In the genomic region with DNA sequence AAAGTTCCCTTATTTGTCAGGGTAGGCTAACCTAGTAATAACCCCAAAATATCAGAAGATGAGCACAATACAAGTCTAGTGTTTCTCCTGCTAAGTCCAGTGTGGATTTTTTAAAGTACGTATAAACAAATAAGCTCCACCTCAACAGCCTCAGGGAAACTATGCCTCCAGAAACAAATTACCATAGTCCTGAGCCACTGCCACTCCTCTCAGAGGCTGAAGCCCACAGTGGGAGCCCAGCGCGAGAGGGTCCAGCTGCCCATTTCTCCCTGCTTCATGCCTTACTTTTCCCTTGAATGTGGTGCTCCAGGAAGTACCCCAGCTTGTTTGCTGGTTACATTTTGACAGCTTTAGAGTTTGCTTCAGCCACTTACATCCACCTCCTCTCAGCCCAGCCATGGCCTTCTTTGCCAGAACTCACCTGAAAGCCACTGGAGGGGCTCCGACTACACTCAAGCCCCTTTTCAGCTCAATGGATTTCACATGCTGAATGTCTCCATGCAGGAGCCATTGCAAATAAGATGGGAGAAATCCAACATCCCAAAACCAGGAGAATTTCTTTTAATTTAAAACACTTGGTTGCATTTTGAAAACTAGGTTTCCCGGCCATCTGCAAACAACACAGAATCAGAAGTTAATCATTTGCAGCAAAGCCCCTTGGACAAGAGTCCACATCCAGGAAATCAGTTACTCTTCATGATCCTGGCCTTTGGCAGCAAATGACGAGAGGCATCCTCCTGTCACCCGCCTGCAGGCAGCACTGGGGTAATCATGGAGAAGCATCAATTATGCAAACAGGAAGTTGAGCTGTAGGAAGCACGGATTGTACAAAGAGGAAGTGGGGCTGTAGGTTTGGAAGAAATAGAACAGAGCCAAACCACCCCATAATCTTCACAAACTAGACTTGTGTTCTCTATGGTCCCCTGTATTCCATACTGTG, we compare ENCODE assay signal across 24 cellular contexts.
DNase-seq lines count a peak whose midpoint lies in the region; TF ChIP-seq lines count a peak whose summit lies in the region.
"Had no signal": no experiment of that assay in that cellular context is flagged by ENCODE, and none has a peak within 500 bp of the region (broad histone marks: within the 10 kb centered on the region; RNA-seq: fewer than 3 reads in every experiment).

No MANE protein-coding gene starts in this region.

- no peak for TF ChIP-seq CTCF in endodermal cell (conservative IDR thresholded peaks at IDR 0.05)
- no peak for TF ChIP-seq CTCF in osteocyte (IDR thresholded peaks at IDR 0.05)
- TF ChIP-seq CTCF in CD14-positive monocyte (IDR thresholded peaks at IDR 0.05) = no peak
- no peak for TF ChIP-seq CTCF in GM20000 (IDR thresholded peaks at IDR 0.05; ENCODE audit: extremely low read depth, missing control alignments)

- no peaks in the 10 kb centered on the region for H3K9me3 ChIP-seq in endodermal cell (ENCODE audit: control insufficient read depth, low read length)
- H3K9me3 ChIP-seq: BE2C, heart left ventricle, thoracic aorta had no signal

- H3K9me3 Mint-ChIP-seq in endodermal cell = peaks cover 8% of the 10 kb centered on the region
- H3K9me3 Mint-ChIP-seq in osteocyte (ENCODE audit: unreplicated experiment) = no peaks in the 10 kb centered on the region
- H3K9me3 Mint-ChIP-seq in CD14-positive monocyte = peaks cover 0 to 8% (median 2%) of the 10 kb centered on the region in 7 donors
- H3K9me3 Mint-ChIP-seq: central memory CD8-positive, alpha-beta T cell; nephron progenitor cell; T-cell had no signal

- H3K4me1 ChIP-seq in endodermal cell (ENCODE audit: control insufficient read depth, insufficient read depth, low read length) = peaks cover 2% of the 10 kb centered on the region
- H3K4me1 ChIP-seq: BE2C had no signal

- H3K36me3 ChIP-seq in endodermal cell (ENCODE audit: control insufficient read depth, insufficient read depth, low read length) = no peaks in the 10 kb centered on the region
- H3K36me3 ChIP-seq: BE2C, heart left ventricle, thoracic aorta had no signal

- H3K36me3 Mint-ChIP-seq in endodermal cell (ENCODE audit: low read depth) = no peaks in the 10 kb centered on the region
- no peaks in the 10 kb centered on the region for H3K36me3 Mint-ChIP-seq in osteocyte (ENCODE audit: unreplicated experiment)
- no peaks in the 10 kb centered on the region for H3K36me3 Mint-ChIP-seq in CD14-positive monocyte
- H3K36me3 Mint-ChIP-seq: T-cell had no signal

- no peak overlapping the region for H3K27ac ChIP-seq in endodermal cell (ENCODE audit: low read depth, low read length)
- H3K27ac ChIP-seq: 22Rv1, heart left ventricle, thoracic aorta had no signal

- H3K27ac Mint-ChIP-seq in endodermal cell (no peak overlapping the region), osteocyte (ENCODE audit: unreplicated experiment) (no peak overlapping the region), CD14-positive monocyte (peak overlapping the region in 3 of 7 donors; percentile 54 to 70 (median 57))
- H3K27ac Mint-ChIP-seq: nephron progenitor cell, T-cell had no signal

- H3K27me3 Mint-ChIP-seq in endodermal cell (ENCODE audit: insufficient read depth) (peaks cover 3% of the 10 kb centered on the region), osteocyte (ENCODE audit: unreplicated experiment) (peaks cover 23% of the 10 kb centered on the region), CD14-positive monocyte (ENCODE audit: low read depth in 3 of 3) (peaks cover 1 to 10% (median 6%) of the 10 kb centered on the region in 3 donors)

- H3K4me1 Mint-ChIP-seq in endodermal cell (no peaks in the 10 kb centered on the region), osteocyte (ENCODE audit: unreplicated experiment) (no peaks in the 10 kb centered on the region), CD14-positive monocyte (peaks cover 15% of the 10 kb centered on the region)
- H3K4me1 Mint-ChIP-seq: central memory CD8-positive, alpha-beta T cell; nephron progenitor cell; T-cell had no signal

- intact Hi-C loops in CD14-positive monocyte (cut with micrococcal nuclease) = no loop called here

- peak; percentile 11 for DNase-seq in NCI-H146 (lab: John Stamatoyannopoulos, UW)
- no peak for DNase-seq in NCI-H146 treated with DMSO at 0.1 percent for 48 hours (lab: John Stamatoyannopoulos, UW; ENCODE audit: unreplicated experiment)
- peak; percentile 33 for DNase-seq in NOMO-1 treated with DMSO at 0.1 percent for 48 hours (lab: John Stamatoyannopoulos, UW; ENCODE audit: unreplicated experiment)
- peak; percentile 21 for DNase-seq in endodermal cell
- peak; percentile 59 for DNase-seq in osteocyte (ENCODE audit: extremely low spot score, unreplicated experiment)
- no peak for DNase-seq in CD14-positive monocyte (ENCODE audit: low spot score)
- DNase-seq in T-helper 1 cell = no peak
- no peak for DNase-seq in GM20000 (ENCODE audit: low spot score)
- DNase-seq: activated CD4-positive, alpha-beta T cell treated with anti-CD3 and anti-CD28 coated beads, Interleukin-2, amount 50 U/mL, for 48 hours; activated naive CD4-positive, alpha-beta T cell treated with Interleukin-2 at 50 U/mL for 16 hours; anterior cingulate cortex; BE2C; effector CD4-positive, alpha-beta T cell; heart left ventricle; mesendoderm; NCI-H1092; NCI-H2107; NCI-H526 treated with DMSO at 0.1 percent for 48 hours; nephron progenitor cell; stimulated activated CD4-positive, alpha-beta T cell treated with anti-CD3 and anti-CD28 coated beads, Interleukin-12 subunit alpha, Interleukin-12 subunit beta, amount 100 ng/mL, for 4 hours; T-cell had no signal

- H3K4me3 Mint-ChIP-seq in endodermal cell = no peak overlapping the region
- H3K4me3 Mint-ChIP-seq in osteocyte (ENCODE audit: unreplicated experiment) = no peak overlapping the region
- no peak overlapping the region for H3K4me3 Mint-ChIP-seq in CD14-positive monocyte
- H3K4me3 Mint-ChIP-seq: central memory CD8-positive, alpha-beta T cell; nephron progenitor cell; T-cell had no signal

- no peak overlapping the region for H3K9ac ChIP-seq in endodermal cell (ENCODE audit: extremely low read depth, low read length, poor library complexity, severe bottlenecking)

- 82 to 97% methylated on average over 5 to 8 of the region's 8 CpGs for WGBS in endodermal cell (ENCODE audit: insufficient coverage in 1 of 2, insufficient read length in 1 of 2), 2 experiments

- H3K4me3 ChIP-seq in endodermal cell (ENCODE audit: low read length) = no peak overlapping the region
- H3K4me3 ChIP-seq: heart left ventricle, thoracic aorta had no signal

- H3K27me3 ChIP-seq in endodermal cell (ENCODE audit: control insufficient read depth, insufficient read depth, low read length, poor library complexity, severe bottlenecking) = no peaks in the 10 kb centered on the region
- H3K27me3 ChIP-seq: BE2C had no signal

Comparison
In these comparisons a context has a peak if more than half of its experiments do, and no peak if none do; other contexts are left out.
1. DNase-seq: peak in NCI-H146 (single experiment), NOMO-1 treated with DMSO at 0.1 percent for 48 hours (single experiment), endodermal cell (single experiment) and osteocyte (single experiment); none in NCI-H146 treated with DMSO at 0.1 percent for 48 hours (single experiment), CD14-positive monocyte (single experiment), T-helper 1 cell (0 of 5) and GM20000 (single experiment).